Comparison of ENCODE assay signal across 18 cellular contexts in the genomic region with DNA sequence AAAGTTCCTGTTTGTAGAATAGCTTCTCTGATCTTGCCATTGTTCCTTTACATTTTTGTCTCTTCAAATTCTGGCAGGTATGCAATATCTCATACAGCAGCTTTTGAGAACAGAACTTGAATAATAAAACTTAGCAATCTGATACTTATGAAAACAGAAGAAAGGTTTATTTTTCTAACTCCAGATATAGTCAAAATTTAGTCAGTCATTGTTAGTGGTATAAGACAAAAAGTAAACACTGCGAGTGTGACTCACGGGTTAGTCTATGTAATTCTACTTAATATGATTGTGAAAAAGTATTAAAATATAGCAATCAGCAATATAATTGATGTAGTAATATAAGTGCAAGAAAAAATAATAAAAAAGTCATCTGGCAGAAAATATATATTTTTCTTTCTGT.
A peak's percentile ranks its signal among the peaks of the same experiment; 100 is the strongest.
DNase-seq lines count a peak whose midpoint lies in the region; ATAC-seq and TF ChIP-seq lines count a peak whose summit lies in the region.
"Had no signal": no experiment of that assay in that cellular context is flagged by ENCODE, and none has a peak within 500 bp of the region (broad histone marks: within the 10 kb centered on the region; RNA-seq: fewer than 3 reads in every experiment).

No MANE protein-coding gene starts in this region.

- peak overlapping the region; percentile 10 for H3K27ac ChIP-seq in neural cell (ENCODE audit: low read length)
- no peak overlapping the region for H3K27ac ChIP-seq in foreskin keratinocyte
- H3K27ac ChIP-seq: A549 had no signal

- H3K27me3 ChIP-seq in neural cell (ENCODE audit: insufficient read depth, low read depth, low read length): no peaks in the 10 kb centered on the region
- H3K27me3 ChIP-seq in foreskin keratinocyte: no peaks in the 10 kb centered on the region

- peak; percentile 17 for DNase-seq in Daoy (ENCODE audit: low read depth)
- DNase-seq in HT1080 (ENCODE audit: low read depth): peak; percentile 8
- DNase-seq in astrocyte of the spinal cord (ENCODE audit: low read depth, low spot score): peak; percentile 16
- no peak for DNase-seq in NCI-H2107 treated with DMSO at 0.1 percent for 48 hours (lab: John Stamatoyannopoulos, UW; ENCODE audit: unreplicated experiment)
- DNase-seq in foreskin keratinocyte: no peak
- DNase-seq: NCI-H1092 treated with DMSO at 0.1 percent for 48 hours; NCI-H1436 treated with DMSO at 0.1 percent for 48 hours; NCI-H1930; NCI-H2227 treated with DMSO at 0.1 percent for 48 hours; NCI-H524; NCI-H774; NK-92 treated with Interleukin-12 subunit alpha and Interleukin-12 subunit beta, amount 100 ng/mL, for 24 hours had no signal

- H3K9ac ChIP-seq in neural cell (ENCODE audit: low read length): no peak overlapping the region

- H3F3A ChIP-seq in neural cell (ENCODE audit: insufficient read depth, low read length, poor library complexity, severe bottlenecking): no peaks in the 10 kb centered on the region

- H2AFZ ChIP-seq in neural cell (ENCODE audit: low read depth, low read length): no peak overlapping the region

- TF ChIP-seq RAD21 in neural cell (conservative IDR thresholded peaks at IDR 0.05): no peak

- no peak overlapping the region for H3K4me2 ChIP-seq in neural cell (ENCODE audit: low read length)
- H3K4me2 ChIP-seq: A549 had no signal

- H4K20me1 ChIP-seq in neural cell (ENCODE audit: insufficient read depth): no peaks in the 10 kb centered on the region

- no peak for TF ChIP-seq EP300 in neural cell (conservative IDR thresholded peaks at IDR 0.05; ENCODE audit: poor library complexity, severe bottlenecking)

- TF ChIP-seq CTCF in astrocyte of the spinal cord (IDR thresholded peaks at IDR 0.05; ENCODE audit: low read depth, low read length) (no peak), neural cell (IDR thresholded peaks at IDR 0.05; ENCODE audit: poor library complexity, severe bottlenecking) (no peak), foreskin keratinocyte (conservative IDR thresholded peaks at IDR 0.05) (no peak)

- no peaks in the 10 kb centered on the region for H3K79me2 ChIP-seq in neural cell (replicated peaks; ENCODE audit: insufficient read depth, low read length)

- no peaks in the 10 kb centered on the region for H3K36me3 ChIP-seq in neural cell (ENCODE audit: insufficient read depth, low read length)

- H3K9me2 ChIP-seq in neural cell (ENCODE audit: insufficient read depth, low read length): no peaks in the 10 kb centered on the region

- no peaks in the 10 kb centered on the region for H3K9me3 ChIP-seq in neural cell (ENCODE audit: low read length)
- H3K9me3 ChIP-seq: A549 had no signal

- H3K4me1 ChIP-seq in foreskin keratinocyte: no peaks in the 10 kb centered on the region
- H3K4me1 ChIP-seq: A549 had no signal

- no peak overlapping the region for H3K4me3 ChIP-seq in astrocyte of the spinal cord (ENCODE audit: low read depth, low read length)
- H3K4me3 ChIP-seq in neural cell (ENCODE audit: low read length): no peak overlapping the region
- H3K4me3 ChIP-seq: A549, K562 had no signal

- in situ Hi-C loops in astrocyte of the spinal cord (cut with HindIII; ENCODE audit: low sequenced_read_pairs): no loop called here

- ATAC-seq in GM19463 (IDR thresholded peaks at IDR 0.05; ENCODE audit: unreplicated experiment): no peak
- no peak for ATAC-seq in foreskin keratinocyte
- ATAC-seq: A549, K562, Panc1, SK-N-SH treated with all-trans-retinoic acid at 6 μM for 48 hours had no signal

TF ChIP-seq in neural cell, 6 proteins besides CTCF, POLR2A, EP300 and RAD21:
- no peak for TF ChIP-seq POLR2AphosphoS5 (IDR thresholded peaks at IDR 0.05)
- no peak for TF ChIP-seq SMC3 (conservative IDR thresholded peaks at IDR 0.05; ENCODE audit: poor library complexity)
- no peak for TF ChIP-seq REST (IDR thresholded peaks at IDR 0.05; ENCODE audit: borderline replicate concordance)
- TF ChIP-seq TAF1 (IDR thresholded peaks at IDR 0.05; ENCODE audit: low read depth): no peak
- no peak for TF ChIP-seq EZH2 (IDR thresholded peaks at IDR 0.05; ENCODE audit: borderline replicate concordance, insufficient read depth, low read length, poor library complexity, severe bottlenecking)
- TF ChIP-seq MXI1 (conservative IDR thresholded peaks at IDR 0.05; ENCODE audit: poor library complexity, severe bottlenecking): no peak
TF ChIP-seq in neural cell: peak in this region for 0.

Comparison
In these comparisons a context has a peak if more than half of its experiments do, and no peak if none do; other contexts are left out.
1. DNase-seq: peak in Daoy (single experiment), HT1080 (single experiment) and astrocyte of the spinal cord (single experiment); none in NCI-H2107 treated with DMSO at 0.1 percent for 48 hours (single experiment) and foreskin keratinocyte (0 of 2).